ENCODE assay signal across 1 cellular context in genomic region chr3:142597898-142598297, GRCh38.
TF ChIP-seq lines count a peak whose summit lies in the region.

No MANE protein-coding gene starts in this region.

TF ChIP-seq in IMR-90, 13 proteins besides CTCF, POLR2A, EP300 and RAD21:
- no peak for TF ChIP-seq FOS (IDR thresholded peaks at IDR 0.05; ENCODE audit: low read depth, low read length)
- TF ChIP-seq MAFK (IDR thresholded peaks at IDR 0.05; ENCODE audit: low read depth, low read length) = no peak
- no peak for TF ChIP-seq ELK1 (IDR thresholded peaks at IDR 0.05; ENCODE audit: borderline replicate concordance, low read depth, low read length)
- TF ChIP-seq MXI1 (IDR thresholded peaks at IDR 0.05; ENCODE audit: borderline replicate concordance, low read depth, low read length) = no peak
- TF ChIP-seq RFX5 (IDR thresholded peaks at IDR 0.05; ENCODE audit: low read depth, low read length) = no peak
- no peak for TF ChIP-seq SMC3 (IDR thresholded peaks at IDR 0.05; ENCODE audit: low read depth, low read length)
- no peak for TF ChIP-seq RCOR1 (IDR thresholded peaks at IDR 0.05; ENCODE audit: insufficient replicate concordance, low read length)
- no peak for TF ChIP-seq MAZ (IDR thresholded peaks at IDR 0.05; ENCODE audit: borderline replicate concordance, low read depth, low read length)
- TF ChIP-seq CHD1 (IDR thresholded peaks at IDR 0.05; ENCODE audit: low read depth, low read length) = no peak
- TF ChIP-seq, protein P1, sequence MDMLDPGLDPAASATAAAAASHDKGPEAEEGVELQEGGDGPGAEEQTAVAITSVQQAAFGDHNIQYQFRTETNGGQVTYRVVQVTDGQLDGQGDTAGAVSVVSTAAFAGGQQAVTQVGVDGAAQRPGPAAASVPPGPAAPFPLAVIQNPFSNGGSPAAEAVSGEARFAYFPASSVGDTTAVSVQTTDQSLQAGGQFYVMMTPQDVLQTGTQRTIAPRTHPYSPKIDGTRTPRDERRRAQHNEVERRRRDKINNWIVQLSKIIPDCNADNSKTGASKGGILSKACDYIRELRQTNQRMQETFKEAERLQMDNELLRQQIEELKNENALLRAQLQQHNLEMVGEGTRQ (IDR thresholded peaks at IDR 0.05; ENCODE audit: low read depth, low read length) = no peak
- TF ChIP-seq CEBPB (IDR thresholded peaks at IDR 0.05; ENCODE audit: low read depth, low read length) = no peak
- TF ChIP-seq NFE2L2 (IDR thresholded peaks at IDR 0.05; ENCODE audit: low read depth, low read length) = no peak
- no peak for TF ChIP-seq BHLHE40 (IDR thresholded peaks at IDR 0.05; ENCODE audit: low read depth, low read length)
TF ChIP-seq in IMR-90: peak in this region for 0.
